In the genomic region with DNA sequence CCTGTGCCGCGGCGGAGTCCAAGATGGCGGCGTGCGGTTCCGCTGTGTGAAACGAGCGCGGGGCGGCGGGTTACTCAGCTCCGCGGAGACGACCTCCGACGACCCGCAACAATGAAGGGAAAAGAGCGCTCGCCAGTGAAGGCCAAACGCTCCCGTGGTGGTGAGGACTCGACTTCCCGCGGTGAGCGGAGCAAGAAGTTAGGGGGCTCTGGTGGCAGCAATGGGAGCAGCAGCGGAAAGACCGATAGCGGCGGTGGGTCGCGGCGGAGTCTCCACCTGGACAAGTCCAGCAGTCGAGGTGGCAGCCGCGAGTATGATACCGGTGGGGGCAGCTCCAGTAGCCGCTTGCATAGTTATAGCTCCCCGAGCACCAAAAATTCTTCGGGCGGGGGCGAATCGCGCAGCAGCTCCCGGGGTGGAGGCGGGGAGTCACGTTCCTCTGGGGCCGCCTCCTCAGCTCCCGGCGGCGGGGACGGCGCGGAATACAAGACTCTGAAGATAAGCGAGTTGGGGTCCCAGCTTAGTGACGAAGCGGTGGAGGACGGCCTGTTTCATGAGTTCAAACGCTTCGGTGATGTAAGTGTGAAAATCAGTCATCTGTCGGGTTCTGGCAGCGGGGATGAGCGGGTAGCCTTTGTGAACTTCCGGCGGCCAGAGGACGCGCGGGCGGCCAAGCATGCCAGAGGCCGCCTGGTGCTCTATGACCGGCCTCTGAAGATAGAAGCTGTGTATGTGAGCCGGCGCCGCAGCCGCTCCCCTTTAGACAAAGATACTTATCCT, we compare ENCODE assay signal across 1 cellular context.
TF ChIP-seq lines count a peak whose summit lies in the region.

No MANE protein-coding gene starts in this region.

TF ChIP-seq in H1, 55 proteins besides CTCF, POLR2A, EP300 and RAD21:
- TF ChIP-seq ASH2L (IDR thresholded peaks at IDR 0.05; ENCODE audit: low read length) (peak; percentile 92), TBP (IDR thresholded peaks at IDR 0.05; ENCODE audit: low read depth, low read length) (peak; percentile 90), SIRT6 (IDR thresholded peaks at IDR 0.05; ENCODE audit: low read length) (no peak), RBBP5 (IDR thresholded peaks at IDR 0.05; ENCODE audit: borderline replicate concordance, low read depth, low read length) (peak; percentile 94), BRCA1 (IDR thresholded peaks at IDR 0.05; ENCODE audit: low read depth, low read length) (no peak), PHF8 (conservative IDR thresholded peaks at IDR 0.05; ENCODE audit: low read depth, low read length) (peak; percentile 98), HDAC2 (IDR thresholded peaks at IDR 0.05; ENCODE audit: borderline replicate concordance in 1 of 2, low read depth in 2 of 2, low read length in 2 of 2) (peak in 1 of 2 experiments; percentile 17; a peak in 1 of 4 replicates), TAF1 (IDR thresholded peaks at IDR 0.05; ENCODE audit: low read depth, low read length) (peak; percentile 98), CTBP2 (IDR thresholded peaks at IDR 0.05; ENCODE audit: borderline replicate concordance, insufficient read depth, insufficient read length, low read length) (no peak), SUZ12 (IDR thresholded peaks at IDR 0.05; ENCODE audit: low read length) (no peak), CHD2 (IDR thresholded peaks at IDR 0.05; ENCODE audit: low read length) (no peak), KDM5A (IDR thresholded peaks at IDR 0.05; ENCODE audit: low read length) (peak; percentile 92), CREB1 (IDR thresholded peaks at IDR 0.05) (peak; percentile 45; the same call in 1 of the 2 replicates), YY1 (IDR thresholded peaks at IDR 0.05; ENCODE audit: low read depth, low read length) (peak; percentile 98), POLR2AphosphoS5 (IDR thresholded peaks at IDR 0.05; ENCODE audit: low read depth, low read length) (peak; percentile 92), GTF2F1 (IDR thresholded peaks at IDR 0.05; ENCODE audit: borderline replicate concordance, low read depth, low read length) (no peak), SIN3A (conservative IDR thresholded peaks at IDR 0.05 in 1 of 2, IDR thresholded peaks at IDR 0.05 in 1 of 2; ENCODE audit: low read depth in 1 of 2, low read length in 2 of 2) (peak in 1 of 2 experiments; percentile 28; a peak in 2 of 4 replicates), ZNF274 (IDR thresholded peaks at IDR 0.05; ENCODE audit: borderline replicate concordance, extremely low read depth, low read length) (no peak), KDM4A (IDR thresholded peaks at IDR 0.05; ENCODE audit: low read depth, low read length, severe bottlenecking) (peak; percentile 82), MAFK (IDR thresholded peaks at IDR 0.05; ENCODE audit: low read depth, low read length) (no peak), SP4 (IDR thresholded peaks at IDR 0.05; ENCODE audit: low read length) (no peak), FOSL1 (IDR thresholded peaks at IDR 0.05; ENCODE audit: insufficient read depth, low read depth, low read length) (no peak), TAF7 (optimal IDR thresholded peaks at IDR 0.05; ENCODE audit: borderline replicate concordance, low read depth, low read length) (peak; percentile 94)
- TF ChIP-seq, protein P1, sequence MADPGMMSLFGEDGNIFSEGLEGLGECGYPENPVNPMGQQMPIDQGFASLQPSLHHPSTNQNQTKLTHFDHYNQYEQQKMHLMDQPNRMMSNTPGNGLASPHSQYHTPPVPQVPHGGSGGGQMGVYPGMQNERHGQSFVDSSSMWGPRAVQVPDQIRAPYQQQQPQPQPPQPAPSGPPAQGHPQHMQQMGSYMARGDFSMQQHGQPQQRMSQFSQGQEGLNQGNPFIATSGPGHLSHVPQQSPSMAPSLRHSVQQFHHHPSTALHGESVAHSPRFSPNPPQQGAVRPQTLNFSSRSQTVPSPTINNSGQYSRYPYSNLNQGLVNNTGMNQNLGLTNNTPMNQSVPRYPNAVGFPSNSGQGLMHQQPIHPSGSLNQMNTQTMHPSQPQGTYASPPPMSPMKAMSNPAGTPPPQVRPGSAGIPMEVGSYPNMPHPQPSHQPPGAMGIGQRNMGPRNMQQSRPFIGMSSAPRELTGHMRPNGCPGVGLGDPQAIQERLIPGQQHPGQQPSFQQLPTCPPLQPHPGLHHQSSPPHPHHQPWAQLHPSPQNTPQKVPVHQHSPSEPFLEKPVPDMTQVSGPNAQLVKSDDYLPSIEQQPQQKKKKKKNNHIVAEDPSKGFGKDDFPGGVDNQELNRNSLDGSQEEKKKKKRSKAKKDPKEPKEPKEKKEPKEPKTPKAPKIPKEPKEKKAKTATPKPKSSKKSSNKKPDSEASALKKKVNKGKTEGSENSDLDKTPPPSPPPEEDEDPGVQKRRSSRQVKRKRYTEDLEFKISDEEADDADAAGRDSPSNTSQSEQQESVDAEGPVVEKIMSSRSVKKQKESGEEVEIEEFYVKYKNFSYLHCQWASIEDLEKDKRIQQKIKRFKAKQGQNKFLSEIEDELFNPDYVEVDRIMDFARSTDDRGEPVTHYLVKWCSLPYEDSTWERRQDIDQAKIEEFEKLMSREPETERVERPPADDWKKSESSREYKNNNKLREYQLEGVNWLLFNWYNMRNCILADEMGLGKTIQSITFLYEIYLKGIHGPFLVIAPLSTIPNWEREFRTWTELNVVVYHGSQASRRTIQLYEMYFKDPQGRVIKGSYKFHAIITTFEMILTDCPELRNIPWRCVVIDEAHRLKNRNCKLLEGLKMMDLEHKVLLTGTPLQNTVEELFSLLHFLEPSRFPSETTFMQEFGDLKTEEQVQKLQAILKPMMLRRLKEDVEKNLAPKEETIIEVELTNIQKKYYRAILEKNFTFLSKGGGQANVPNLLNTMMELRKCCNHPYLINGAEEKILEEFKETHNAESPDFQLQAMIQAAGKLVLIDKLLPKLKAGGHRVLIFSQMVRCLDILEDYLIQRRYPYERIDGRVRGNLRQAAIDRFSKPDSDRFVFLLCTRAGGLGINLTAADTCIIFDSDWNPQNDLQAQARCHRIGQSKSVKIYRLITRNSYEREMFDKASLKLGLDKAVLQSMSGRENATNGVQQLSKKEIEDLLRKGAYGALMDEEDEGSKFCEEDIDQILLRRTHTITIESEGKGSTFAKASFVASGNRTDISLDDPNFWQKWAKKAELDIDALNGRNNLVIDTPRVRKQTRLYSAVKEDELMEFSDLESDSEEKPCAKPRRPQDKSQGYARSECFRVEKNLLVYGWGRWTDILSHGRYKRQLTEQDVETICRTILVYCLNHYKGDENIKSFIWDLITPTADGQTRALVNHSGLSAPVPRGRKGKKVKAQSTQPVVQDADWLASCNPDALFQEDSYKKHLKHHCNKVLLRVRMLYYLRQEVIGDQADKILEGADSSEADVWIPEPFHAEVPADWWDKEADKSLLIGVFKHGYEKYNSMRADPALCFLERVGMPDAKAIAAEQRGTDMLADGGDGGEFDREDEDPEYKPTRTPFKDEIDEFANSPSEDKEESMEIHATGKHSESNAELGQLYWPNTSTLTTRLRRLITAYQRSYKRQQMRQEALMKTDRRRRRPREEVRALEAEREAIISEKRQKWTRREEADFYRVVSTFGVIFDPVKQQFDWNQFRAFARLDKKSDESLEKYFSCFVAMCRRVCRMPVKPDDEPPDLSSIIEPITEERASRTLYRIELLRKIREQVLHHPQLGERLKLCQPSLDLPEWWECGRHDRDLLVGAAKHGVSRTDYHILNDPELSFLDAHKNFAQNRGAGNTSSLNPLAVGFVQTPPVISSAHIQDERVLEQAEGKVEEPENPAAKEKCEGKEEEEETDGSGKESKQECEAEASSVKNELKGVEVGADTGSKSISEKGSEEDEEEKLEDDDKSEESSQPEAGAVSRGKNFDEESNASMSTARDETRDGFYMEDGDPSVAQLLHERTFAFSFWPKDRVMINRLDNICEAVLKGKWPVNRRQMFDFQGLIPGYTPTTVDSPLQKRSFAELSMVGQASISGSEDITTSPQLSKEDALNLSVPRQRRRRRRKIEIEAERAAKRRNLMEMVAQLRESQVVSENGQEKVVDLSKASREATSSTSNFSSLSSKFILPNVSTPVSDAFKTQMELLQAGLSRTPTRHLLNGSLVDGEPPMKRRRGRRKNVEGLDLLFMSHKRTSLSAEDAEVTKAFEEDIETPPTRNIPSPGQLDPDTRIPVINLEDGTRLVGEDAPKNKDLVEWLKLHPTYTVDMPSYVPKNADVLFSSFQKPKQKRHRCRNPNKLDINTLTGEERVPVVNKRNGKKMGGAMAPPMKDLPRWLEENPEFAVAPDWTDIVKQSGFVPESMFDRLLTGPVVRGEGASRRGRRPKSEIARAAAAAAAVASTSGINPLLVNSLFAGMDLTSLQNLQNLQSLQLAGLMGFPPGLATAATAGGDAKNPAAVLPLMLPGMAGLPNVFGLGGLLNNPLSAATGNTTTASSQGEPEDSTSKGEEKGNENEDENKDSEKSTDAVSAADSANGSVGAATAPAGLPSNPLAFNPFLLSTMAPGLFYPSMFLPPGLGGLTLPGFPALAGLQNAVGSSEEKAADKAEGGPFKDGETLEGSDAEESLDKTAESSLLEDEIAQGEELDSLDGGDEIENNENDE (IDR thresholded peaks at IDR 0.05; ENCODE audit: insufficient replicate concordance, low read length): no peak
- TF ChIP-seq, protein P2, sequence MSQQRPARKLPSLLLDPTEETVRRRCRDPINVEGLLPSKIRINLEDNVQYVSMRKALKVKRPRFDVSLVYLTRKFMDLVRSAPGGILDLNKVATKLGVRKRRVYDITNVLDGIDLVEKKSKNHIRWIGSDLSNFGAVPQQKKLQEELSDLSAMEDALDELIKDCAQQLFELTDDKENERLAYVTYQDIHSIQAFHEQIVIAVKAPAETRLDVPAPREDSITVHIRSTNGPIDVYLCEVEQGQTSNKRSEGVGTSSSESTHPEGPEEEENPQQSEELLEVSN (IDR thresholded peaks at IDR 0.05): no peak
- TF ChIP-seq, protein P3, sequence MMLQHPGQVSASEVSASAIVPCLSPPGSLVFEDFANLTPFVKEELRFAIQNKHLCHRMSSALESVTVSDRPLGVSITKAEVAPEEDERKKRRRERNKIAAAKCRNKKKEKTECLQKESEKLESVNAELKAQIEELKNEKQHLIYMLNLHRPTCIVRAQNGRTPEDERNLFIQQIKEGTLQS (IDR thresholded peaks at IDR 0.05; ENCODE audit: insufficient read depth, low read depth, low read length): no peak
